20 cellular contexts compared by ENCODE assay signal in genomic region chr14:43687866-43688265, GRCh38.
DNase-seq lines count a peak whose midpoint lies in the region; ATAC-seq and TF ChIP-seq lines count a peak whose summit lies in the region.
"Had no signal": no experiment of that assay in that cellular context is flagged by ENCODE, and none has a peak within 500 bp of the region (broad histone marks: within the 10 kb centered on the region; RNA-seq: fewer than 3 reads in every experiment).

No MANE protein-coding gene starts in this region.

- H3K4me3 ChIP-seq in RWPE2 (ENCODE audit: severe bottlenecking) (no peak overlapping the region), fibroblast of the aortic adventitia (ENCODE audit: low read depth, low read length) (peak overlapping the region; percentile 7), retinal pigment epithelial cell (ENCODE audit: low read length) (no peak overlapping the region)
- H3K4me3 ChIP-seq in naive thymus-derived CD4-positive, alpha-beta T cell (ENCODE audit: low read length), result no peak overlapping the region
- H3K4me3 ChIP-seq: Peyer's patch had no signal

- H3K9me3 Mint-ChIP-seq in naive thymus-derived CD4-positive, alpha-beta T cell, result peaks cover 0 to 8% (median 1%) of the 10 kb centered on the region in 11 donors

- no peak for TF ChIP-seq CTCF in RWPE2 (IDR thresholded peaks at IDR 0.05; ENCODE audit: poor library complexity, severe bottlenecking)
- TF ChIP-seq CTCF in fibroblast of the aortic adventitia (IDR thresholded peaks at IDR 0.05; ENCODE audit: insufficient read depth, low read length), result no peak
- no peak for TF ChIP-seq CTCF in retinal pigment epithelial cell (conservative IDR thresholded peaks at IDR 0.05; ENCODE audit: low read depth, low read length)

- H3K9me3 ChIP-seq in RWPE2 (ENCODE audit: severe bottlenecking), result no peaks in the 10 kb centered on the region
- H3K9me3 ChIP-seq in naive thymus-derived CD4-positive, alpha-beta T cell (ENCODE audit: control insufficient read depth in 2 of 3, low read length in 3 of 3), result no peaks in the 10 kb centered on the region
- H3K9me3 ChIP-seq: Peyer's patch had no signal

- H3K27ac Mint-ChIP-seq in naive thymus-derived CD4-positive, alpha-beta T cell, result no peak overlapping the region
- H3K27ac Mint-ChIP-seq: activated naive CD8-positive, alpha-beta T cell treated with anti-CD3 and anti-CD28 coated beads for 36 hours; stimulated activated naive CD8-positive, alpha-beta T cell treated with anti-CD3 and anti-CD28 coated beads, Interleukin-15, amount 100 ng/mL, for 72 hours had no signal

- CTCF ChIA-PET in naive thymus-derived CD4-positive, alpha-beta T cell (lab: Charles Lee), result no interaction called here

- no peak overlapping the region for H3K27ac ChIP-seq in RWPE2 (ENCODE audit: poor library complexity, severe bottlenecking)
- H3K27ac ChIP-seq in naive thymus-derived CD4-positive, alpha-beta T cell (ENCODE audit: low read depth, low read length), result no peak overlapping the region
- H3K27ac ChIP-seq: C4-2B, Peyer's patch had no signal

- peak; percentile 84 for ATAC-seq in RWPE2 (ENCODE audit: low read depth)
- no peak for ATAC-seq in HG03196 (IDR thresholded peaks at IDR 0.05; ENCODE audit: unreplicated experiment)
- ATAC-seq in HG02840 (IDR thresholded peaks at IDR 0.05; ENCODE audit: low FRiP score, unreplicated experiment), result no peak
- no peak for ATAC-seq in naive thymus-derived CD4-positive, alpha-beta T cell
- ATAC-seq: HCT116; stimulated activated naive CD8-positive, alpha-beta T cell treated with anti-CD3 and anti-CD28 coated beads, Interleukin-15, amount 100 ng/mL, for 72 hours had no signal

- H3K36me3 Mint-ChIP-seq in naive thymus-derived CD4-positive, alpha-beta T cell, result no peaks in the 10 kb centered on the region
- H3K36me3 Mint-ChIP-seq: activated naive CD8-positive, alpha-beta T cell treated with anti-CD3 and anti-CD28 coated beads for 36 hours had no signal

- no peaks in the 10 kb centered on the region for H3K4me1 Mint-ChIP-seq in naive thymus-derived CD4-positive, alpha-beta T cell
- H3K4me1 Mint-ChIP-seq: activated naive CD8-positive, alpha-beta T cell treated with anti-CD3 and anti-CD28 coated beads for 36 hours; stimulated activated naive CD8-positive, alpha-beta T cell treated with anti-CD3 and anti-CD28 coated beads, Interleukin-15, amount 100 ng/mL, for 72 hours had no signal

- no peak overlapping the region for H3K4me3 Mint-ChIP-seq in naive thymus-derived CD4-positive, alpha-beta T cell
- H3K4me3 Mint-ChIP-seq: activated naive CD8-positive, alpha-beta T cell treated with anti-CD3 and anti-CD28 coated beads for 36 hours; stimulated activated naive CD8-positive, alpha-beta T cell treated with anti-CD3 and anti-CD28 coated beads, Interleukin-15, amount 100 ng/mL, for 72 hours had no signal

- DNase-seq in ELR (ENCODE audit: low read depth) (peak; percentile 69), RWPE2 (ENCODE audit: low spot score) (no peak), fibroblast of the aortic adventitia (ENCODE audit: low read depth) (peak; percentile 81), retinal pigment epithelial cell (ENCODE audit: low read depth) (peak; percentile 76), T-helper 9 cell (no peak)
- DNase-seq in naive thymus-derived CD4-positive, alpha-beta T cell, result no peak
- DNase-seq: activated CD8-positive, alpha-beta memory T cell treated with anti-CD3 and anti-CD28 coated beads, Interleukin-2, amount 50 U/mL, for 48 hours; activated naive CD8-positive, alpha-beta T cell treated with anti-CD3 and anti-CD28 coated beads for 36 hours; DMS79; midbrain; NCI-H187; NCI-H748 treated with DMSO at 0.1 percent for 48 hours; Peyer's patch; stimulated activated CD4-positive, alpha-beta T cell treated with anti-CD3 and anti-CD28 coated beads, Interleukin-12 subunit alpha, Interleukin-12 subunit beta, amount 100 ng/mL, for 4 hours; stimulated activated naive CD8-positive, alpha-beta T cell treated with anti-CD3 and anti-CD28 coated beads, Interleukin-15, amount 100 ng/mL, for 72 hours; T-helper 1 cell had no signal

- H3K27me3 Mint-ChIP-seq in naive thymus-derived CD4-positive, alpha-beta T cell, result no peaks in the 10 kb centered on the region
- H3K27me3 Mint-ChIP-seq: activated naive CD8-positive, alpha-beta T cell treated with anti-CD3 and anti-CD28 coated beads for 36 hours; stimulated activated naive CD8-positive, alpha-beta T cell treated with anti-CD3 and anti-CD28 coated beads, Interleukin-15, amount 100 ng/mL, for 72 hours had no signal

- POLR2A ChIA-PET in naive thymus-derived CD4-positive, alpha-beta T cell (lab: Charles Lee), result no interaction called here

- intact Hi-C loops in naive thymus-derived CD4-positive, alpha-beta T cell (cut with micrococcal nuclease), result no loop called here

- peaks cover 3% of the 10 kb centered on the region for H3K27me3 ChIP-seq in RWPE2 (ENCODE audit: insufficient read depth, poor library complexity, severe bottlenecking)
- no peaks in the 10 kb centered on the region for H3K27me3 ChIP-seq in naive thymus-derived CD4-positive, alpha-beta T cell (ENCODE audit: control insufficient read depth in 2 of 2, insufficient read depth in 2 of 2, low read length in 2 of 2)
- H3K27me3 ChIP-seq: Peyer's patch had no signal

- H3K36me3 ChIP-seq in RWPE2 (ENCODE audit: low read depth), result no peaks in the 10 kb centered on the region
- no peaks in the 10 kb centered on the region for H3K36me3 ChIP-seq in naive thymus-derived CD4-positive, alpha-beta T cell (ENCODE audit: control insufficient read depth in 2 of 3, insufficient read depth in 3 of 3, low read length in 3 of 3)
- H3K36me3 ChIP-seq: Peyer's patch had no signal

- H3K4me1 ChIP-seq in RWPE2 (ENCODE audit: insufficient read depth, poor library complexity, severe bottlenecking), result no peaks in the 10 kb centered on the region
- H3K4me1 ChIP-seq in naive thymus-derived CD4-positive, alpha-beta T cell (ENCODE audit: control insufficient read depth in 2 of 2, insufficient read depth in 2 of 2, low read length in 2 of 2), result no peaks in the 10 kb centered on the region
- H3K4me1 ChIP-seq: Peyer's patch had no signal

Comparison
In these comparisons a context has a peak if more than half of its experiments do, and no peak if none do; other contexts are left out.
1. DNase-seq: peak in ELR (single experiment), fibroblast of the aortic adventitia (single experiment) and retinal pigment epithelial cell (single experiment); none in RWPE2 (single experiment), T-helper 9 cell (single experiment) and naive thymus-derived CD4-positive, alpha-beta T cell (0 of 9).